ENCODE assay signal across 15 cellular contexts in genomic region chr7:79692015-79692414, GRCh38.
A peak's percentile ranks its signal among the peaks of the same experiment; 100 is the strongest.
DNase-seq lines count a peak whose midpoint lies in the region; ATAC-seq and TF ChIP-seq lines count a peak whose summit lies in the region.
"Had no signal": no experiment of that assay in that cellular context is flagged by ENCODE, and none has a peak within 500 bp of the region (broad histone marks: within the 10 kb centered on the region; RNA-seq: fewer than 3 reads in every experiment).

No MANE protein-coding gene starts in this region.

- no peak overlapping the region for H3K4me3 ChIP-seq in CD8-positive, alpha-beta memory T cell (ENCODE audit: low read length)

- no peaks in the 10 kb centered on the region for H3K4me1 ChIP-seq in CD8-positive, alpha-beta memory T cell (ENCODE audit: insufficient read depth, low read length)

- no peaks in the 10 kb centered on the region for H3K36me3 Mint-ChIP-seq in endothelial cell (ENCODE audit: low read depth, unreplicated experiment)
- no peaks in the 10 kb centered on the region for H3K36me3 Mint-ChIP-seq in CD8-positive, alpha-beta memory T cell

- TF ChIP-seq CTCF in endothelial cell (IDR thresholded peaks at IDR 0.05; ENCODE audit: unreplicated experiment): no peak

- H3K4me1 Mint-ChIP-seq in endothelial cell (ENCODE audit: unreplicated experiment): no peaks in the 10 kb centered on the region
- no peaks in the 10 kb centered on the region for H3K4me1 Mint-ChIP-seq in CD8-positive, alpha-beta memory T cell

- no peak overlapping the region for H3K4me3 Mint-ChIP-seq in endothelial cell (ENCODE audit: unreplicated experiment)
- H3K4me3 Mint-ChIP-seq in CD8-positive, alpha-beta memory T cell: no peak overlapping the region
- H3K4me3 Mint-ChIP-seq: effector memory CD8-positive, alpha-beta T cell; stimulated activated naive CD8-positive, alpha-beta T cell treated with anti-CD3 and anti-CD28 coated beads, Interleukin-15, Interleukin-2, amounts not matched to agents 100 ng/mL and 50 ng/mL, for 24 hours had no signal

- H3K27ac ChIP-seq in CD8-positive, alpha-beta memory T cell (ENCODE audit: low read depth, low read length): no peak overlapping the region

- intact Hi-C loops in left cardiac atrium (cut with DNase I): no loop called here

- no peaks in the 10 kb centered on the region for H3K27me3 ChIP-seq in CD8-positive, alpha-beta memory T cell (ENCODE audit: insufficient read depth, low read length, poor library complexity, severe bottlenecking)

- H3K36me3 ChIP-seq in CD8-positive, alpha-beta memory T cell (ENCODE audit: insufficient read depth, low read length): no peaks in the 10 kb centered on the region

- POLR2A ChIA-PET in CD8-positive, alpha-beta memory T cell (lab: Charles Lee): no interaction called here

- CTCF ChIA-PET in CD8-positive, alpha-beta memory T cell (lab: Charles Lee): no interaction called here

- no peaks in the 10 kb centered on the region for H3K9me3 ChIP-seq in CD8-positive, alpha-beta memory T cell (ENCODE audit: low read length)

- H3K9me3 Mint-ChIP-seq in endothelial cell (ENCODE audit: unreplicated experiment): no peaks in the 10 kb centered on the region
- peaks cover 4 to 22% (median 10%) of the 10 kb centered on the region in 5 donors for H3K9me3 Mint-ChIP-seq in CD8-positive, alpha-beta memory T cell

- peak; percentile 3 for DNase-seq in Daoy (ENCODE audit: low read depth)
- DNase-seq in NCI-H226: peak; percentile 67
- no peak for DNase-seq in endothelial cell (ENCODE audit: low spot score)
- DNase-seq in non-pigmented ciliary epithelial cell (ENCODE audit: low read depth): peak; percentile 80
- no peak for DNase-seq in left cardiac atrium
- no peak for DNase-seq in activated effector memory CD4-positive, alpha-beta T cell treated with Interleukin-2 at 50 U/mL for 16 hours
- DNase-seq in CD8-positive, alpha-beta memory T cell: no peak
- no peak for DNase-seq in activated CD4-positive, alpha-beta T cell treated with anti-CD3 and anti-CD28 coated beads, Interleukin-2, amount 50 U/mL, for 4 hours
- DNase-seq: anterior cingulate cortex; COR-L47; effector memory CD8-positive, alpha-beta T cell; NCI-H1436 treated with DMSO at 0.1 percent for 48 hours; NCI-H69; stimulated activated CD4-positive, alpha-beta T cell treated with anti-CD3 and anti-CD28 coated beads, Interleukin-4, amount 100 ng/mL, for 1 hour had no signal

- no peaks in the 10 kb centered on the region for H3K27me3 Mint-ChIP-seq in endothelial cell (ENCODE audit: unreplicated experiment)
- H3K27me3 Mint-ChIP-seq in CD8-positive, alpha-beta memory T cell: peaks cover 0 to 3% of the 10 kb centered on the region in 2 donors
- H3K27me3 Mint-ChIP-seq: effector memory CD8-positive, alpha-beta T cell; stimulated activated naive CD8-positive, alpha-beta T cell treated with anti-CD3 and anti-CD28 coated beads, Interleukin-15, Interleukin-2, amounts not matched to agents 100 ng/mL and 50 ng/mL, for 24 hours had no signal

- no peak for ATAC-seq in left cardiac atrium
- ATAC-seq: effector memory CD8-positive, alpha-beta T cell had no signal

- H3K27ac Mint-ChIP-seq in endothelial cell (ENCODE audit: unreplicated experiment): peak overlapping the region; percentile 20
- no peak overlapping the region for H3K27ac Mint-ChIP-seq in CD8-positive, alpha-beta memory T cell
- H3K27ac Mint-ChIP-seq: effector memory CD8-positive, alpha-beta T cell; stimulated activated naive CD8-positive, alpha-beta T cell treated with anti-CD3 and anti-CD28 coated beads, Interleukin-15, Interleukin-2, amounts not matched to agents 100 ng/mL and 50 ng/mL, for 24 hours had no signal

Comparison
In these comparisons a context has a peak if more than half of its experiments do, and no peak if none do; other contexts are left out.
1. DNase-seq: peak in Daoy (single experiment), NCI-H226 (single experiment) and non-pigmented ciliary epithelial cell (single experiment); none in endothelial cell (single experiment), left cardiac atrium (single experiment), activated effector memory CD4-positive, alpha-beta T cell treated with Interleukin-2 at 50 U/mL for 16 hours (single experiment), CD8-positive, alpha-beta memory T cell (0 of 5) and activated CD4-positive, alpha-beta T cell treated with anti-CD3 and anti-CD28 coated beads, Interleukin-2, amount 50 U/mL, for 4 hours (0 of 2).